In the genomic region with DNA sequence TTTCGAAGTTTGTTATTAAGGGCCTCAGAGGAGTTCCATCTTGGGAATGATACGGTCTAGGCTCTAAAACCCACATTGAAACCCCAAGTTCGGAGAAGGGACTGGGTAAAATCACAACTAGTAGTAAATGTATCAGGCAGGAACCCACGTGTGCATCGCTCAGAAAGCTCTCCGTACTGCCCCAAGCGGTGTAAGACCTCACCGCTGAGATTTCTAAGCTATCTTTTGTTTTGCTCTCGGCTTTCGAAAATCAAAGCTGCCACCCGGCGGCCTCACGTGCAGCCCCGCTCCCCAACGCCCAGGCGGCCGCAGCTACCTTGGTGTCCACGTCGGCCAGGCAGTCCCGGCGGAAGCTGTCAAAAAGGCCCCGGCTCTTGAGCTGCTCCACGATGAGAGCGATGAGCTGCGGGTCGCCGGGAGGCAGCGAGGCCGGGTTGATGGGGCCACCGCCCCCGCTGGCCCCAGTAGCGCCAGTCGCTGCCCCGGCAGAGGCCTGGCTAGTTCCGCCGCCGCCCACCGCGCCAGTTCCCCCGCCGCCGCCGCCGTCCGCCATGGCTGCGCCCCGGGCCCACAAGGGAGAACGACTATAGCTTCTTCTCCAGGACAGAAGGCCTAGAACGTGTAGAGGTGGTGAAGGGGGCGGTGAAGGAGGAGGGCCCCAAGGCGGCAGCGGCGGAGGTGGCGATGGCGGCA, we compare ENCODE assay signal across 8 cellular contexts. TPM values are rescaled to one million over a fixed set of nuclear protein-coding genes. Genes with fewer than 3 reads are reported as not detected.
DNase-seq lines count a peak whose midpoint lies in the region; ATAC-seq and TF ChIP-seq lines count a peak whose summit lies in the region.

No MANE protein-coding gene starts in this region.

- WGBS in right cardiac atrium = under 1% methylated on average over 55 of the region's 55 CpGs
- WGBS in aorta, 2 donors = 0% methylated on average over 53 to 55 of the region's 55 CpGs

- H3K9me3 Mint-ChIP-seq in T-helper 1 cell treated with Interleukin-12 subunit alpha and Interleukin-12 subunit beta and Interleukin-4 antibody, amounts not matched to agents 30 μg/mL and 1 μg/mL, for 36 hours = no peaks in the 10 kb centered on the region

- H3K9me3 ChIP-seq in right cardiac atrium (ENCODE audit: control insufficient read depth, low read length) (no peaks in the 10 kb centered on the region), aorta (ENCODE audit: control insufficient read depth, low read length) (no peaks in the 10 kb centered on the region)

- H3K27me3 Mint-ChIP-seq in T-helper 1 cell treated with Interleukin-12 subunit alpha and Interleukin-12 subunit beta and Interleukin-4 antibody, amounts not matched to agents 30 μg/mL and 1 μg/mL, for 36 hours (ENCODE audit: low read depth) = no peaks in the 10 kb centered on the region

- H3K4me3 Mint-ChIP-seq in T-helper 1 cell treated with Interleukin-12 subunit alpha and Interleukin-12 subunit beta and Interleukin-4 antibody, amounts not matched to agents 30 μg/mL and 1 μg/mL, for 36 hours = peak overlapping the region; percentile 88

- H3K4me1 Mint-ChIP-seq in T-helper 1 cell treated with Interleukin-12 subunit alpha and Interleukin-12 subunit beta and Interleukin-4 antibody, amounts not matched to agents 30 μg/mL and 1 μg/mL, for 36 hours (ENCODE audit: low read depth) = peaks cover 26% of the 10 kb centered on the region

- peak overlapping the region; percentile 96 for H3K27ac ChIP-seq in right cardiac atrium (ENCODE audit: low read length)
- peak overlapping the region; percentile 60 to 91 for H3K27ac ChIP-seq in aorta (ENCODE audit: low read depth in 1 of 2, low read length in 2 of 2)

- no peaks in the 10 kb centered on the region for H3K36me3 ChIP-seq in aorta (ENCODE audit: control insufficient read depth in 1 of 2, insufficient read depth in 2 of 2, low read length in 1 of 2)

- H3K27ac Mint-ChIP-seq in T-helper 1 cell treated with Interleukin-12 subunit alpha and Interleukin-12 subunit beta and Interleukin-4 antibody, amounts not matched to agents 30 μg/mL and 1 μg/mL, for 36 hours = peak overlapping the region; percentile 82

- H3K27me3 ChIP-seq in right cardiac atrium (ENCODE audit: control insufficient read depth, insufficient read depth) (no peaks in the 10 kb centered on the region), aorta (ENCODE audit: control insufficient read depth in 1 of 2, insufficient read depth in 2 of 2, low read length in 1 of 2) (no peaks in the 10 kb centered on the region)

- peak; percentile 50 for ATAC-seq in HG02610 (IDR thresholded peaks at IDR 0.05; ENCODE audit: unreplicated experiment)
- ATAC-seq in right cardiac atrium = peak; percentile 68 to 71
- ATAC-seq in aorta (ENCODE audit: low FRiP score) = peak; percentile 79

- peaks cover 10% of the 10 kb centered on the region for H3K36me3 Mint-ChIP-seq in T-helper 1 cell treated with Interleukin-12 subunit alpha and Interleukin-12 subunit beta and Interleukin-4 antibody, amounts not matched to agents 30 μg/mL and 1 μg/mL, for 36 hours (ENCODE audit: low read depth)

- peak overlapping the region; percentile 92 for H3K4me3 ChIP-seq in right cardiac atrium (ENCODE audit: low read length)
- peak overlapping the region; percentile 86 to 99 for H3K4me3 ChIP-seq in aorta (ENCODE audit: low read length in 2 of 2)

- H3K4me1 ChIP-seq in right cardiac atrium (ENCODE audit: control insufficient read depth, insufficient read depth, low read length) = peaks cover 13% of the 10 kb centered on the region
- no peaks in the 10 kb centered on the region for H3K4me1 ChIP-seq in aorta (ENCODE audit: control insufficient read depth in 1 of 2, insufficient read depth in 2 of 2, low read length in 2 of 2)

- intact Hi-C loops in right cardiac atrium (cut with DNase I) (loop anchor here in 2 of 4 donors (10.0 kb wide), 2 partner anchors 269 to 279 kb away; a partner anchor contains a TSS), aorta (cut with DNase I) (loop anchor here (1.0 to 10.0 kb wide), 5 partner anchors 271 to 799 kb away; a partner anchor contains a TSS)

- peak; percentile 87 for TF ChIP-seq CTCF in GM12873 (IDR thresholded peaks at IDR 0.05; ENCODE audit: insufficient read depth, low read depth, low read length, missing control alignments)

- DNase-seq in NCI-H1048 (lab: John Stamatoyannopoulos, UW) (peak; percentile 4), amygdala (lab: John Stamatoyannopoulos, UW) (peak in 43 of 56 donors; percentile 19 to 76 (median 53)), right cardiac atrium (peak; percentile 59 to 81 (median 78)), renal cortical epithelial cell (ENCODE audit: low read depth) (peak; percentile 70), aorta (peak; percentile 63 to 82)

RNA-seq across cellular contexts. Expression of a gene that starts 0.4 kb away (rescaled TPM):
- 10 to 100 TPM; 42.7 to 53.6 (median 46.8) TPM for total RNA-seq in right cardiac atrium
- 29.0 TPM for polyA plus RNA-seq in right cardiac atrium
- total RNA-seq in renal cortical epithelial cell = 41.7 and 44.1 TPM in 2 replicates
- 10 to 100 TPM; 29.2 to 39.5 TPM for total RNA-seq in aorta
- polyA plus RNA-seq in aorta = 10 to 100 TPM; 27.8 to 48.8 TPM

Comparison
In these comparisons a context has a peak if more than half of its experiments do, and no peak if none do; other contexts are left out.
1. Peak in every context shown above with its lines: DNase-seq, ATAC-seq, H3K4me3 ChIP-seq and H3K27ac ChIP-seq.
2. DNase-seq: peak in every context shown above with its lines; median percentile 78 in right cardiac atrium; 72 in aorta; 70 in renal cortical epithelial cell; 53 in amygdala; 4 in NCI-H1048.